Comparison of ENCODE assay signal across 17 cellular contexts in genomic region chr5:79787448-79787847, GRCh38.
DNase-seq lines count a peak whose midpoint lies in the region; ATAC-seq lines count a peak whose summit lies in the region.
"Had no signal": no experiment of that assay in that cellular context is flagged by ENCODE, and none has a peak within 500 bp of the region (broad histone marks: within the 10 kb centered on the region; RNA-seq: fewer than 3 reads in every experiment).

No MANE protein-coding gene starts in this region.

- H3K27me3 ChIP-seq in skeletal muscle tissue (ENCODE audit: control insufficient read depth in 3 of 3, insufficient read depth in 3 of 3, low read length in 3 of 3): no peaks in the 10 kb centered on the region
- H3K27me3 ChIP-seq: BLaER1 had no signal

- no peak overlapping the region for H3K4me3 ChIP-seq in skeletal muscle tissue (ENCODE audit: low read length in 3 of 3)
- H3K4me3 ChIP-seq: BLaER1 had no signal

- no peaks in the 10 kb centered on the region for H3K9me3 ChIP-seq in skeletal muscle tissue (ENCODE audit: control insufficient read depth in 3 of 3, low read length in 3 of 3)
- H3K9me3 ChIP-seq: BLaER1 had no signal

- peaks cover 21 to 36% (median 34%) of the 10 kb centered on the region in 3 donors for H3K36me3 ChIP-seq in skeletal muscle tissue (ENCODE audit: control insufficient read depth in 3 of 3, insufficient read depth in 3 of 3, low read length in 3 of 3)
- H3K36me3 ChIP-seq: BLaER1 had no signal

- H3K27ac ChIP-seq in skeletal muscle tissue (ENCODE audit: low read depth, low read length): peak overlapping the region; percentile 67
- H3K27ac ChIP-seq: 22Rv1, BLaER1, HL-60 had no signal

- H3K4me1 ChIP-seq in skeletal muscle tissue (ENCODE audit: control insufficient read depth in 3 of 3, insufficient read depth in 3 of 3, low read length in 3 of 3): peaks cover 38 to 40% (median 39%) of the 10 kb centered on the region in 3 donors

- peak overlapping the region in 1 of 3 donors; percentile 43 for H3K9ac ChIP-seq in skeletal muscle tissue (ENCODE audit: low read depth in 1 of 3, low read length in 3 of 3)
- H3K9ac ChIP-seq: BLaER1 had no signal

- ATAC-seq in Right ventricle myocardium inferior (peak; percentile 91), left cardiac atrium (peak; percentile 54 to 92), left lobe of liver (peak; percentile 71)

- intact Hi-C loops in Right ventricle myocardium inferior (cut with DNase I) (no loop called here), cardiac septum (cut with DNase I) (no loop called here), left cardiac atrium (cut with DNase I) (no loop called here)

- no peak for DNase-seq in Right ventricle myocardium inferior (ENCODE audit: missing footprints)
- DNase-seq in cardiac septum (ENCODE audit: low spot score): no peak
- no peak for DNase-seq in left cardiac atrium
- DNase-seq in left lobe of liver (ENCODE audit: low spot score): no peak
- DNase-seq in hypothalamus (lab: John Stamatoyannopoulos, UW): no peak
- DNase-seq in effector CD4-positive, alpha-beta T cell: no peak
- no peak for DNase-seq in NCI-H1436 treated with DMSO at 0.1 percent for 48 hours (lab: John Stamatoyannopoulos, UW)
- DNase-seq: AML-193; CD4-positive, CD25-positive, alpha-beta regulatory T cell; DMS53; GF-D8; GOT3; H9 had no signal
